Comparison of ENCODE assay signal across 15 cellular contexts in the genomic region with DNA sequence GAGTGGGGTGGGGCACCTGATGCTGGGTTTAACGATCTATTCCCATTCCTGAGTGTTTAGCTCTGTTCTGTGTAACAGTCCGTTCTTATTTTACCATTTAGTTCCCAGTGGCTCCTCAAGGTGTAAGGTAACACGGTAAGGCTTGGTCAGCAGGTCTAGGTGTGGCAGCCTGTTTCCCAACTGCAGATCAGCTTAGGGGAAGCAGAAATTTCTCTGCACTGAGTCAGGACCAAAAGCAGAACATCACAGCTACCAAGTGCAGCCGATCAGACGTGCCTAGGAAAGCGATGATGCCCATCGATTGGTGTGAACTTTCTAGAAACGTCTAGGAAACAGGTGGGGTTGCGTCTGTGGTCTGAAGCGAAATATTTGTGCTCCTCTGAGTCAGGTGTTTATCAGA.
"Had no signal": no experiment of that assay in that cellular context is flagged by ENCODE, and none has a peak within 500 bp of the region (broad histone marks: within the 10 kb centered on the region; RNA-seq: fewer than 3 reads in every experiment).

No MANE protein-coding gene starts in this region.

- H3K27ac ChIP-seq: ascending aorta, ovary, sigmoid colon, thoracic aorta had no signal

- H3K36me3 ChIP-seq: ascending aorta, ovary, sigmoid colon, thoracic aorta had no signal

- H3K27me3 ChIP-seq: ascending aorta, ovary, sigmoid colon had no signal

- H3K9me3 ChIP-seq: ascending aorta, ovary, sigmoid colon, thoracic aorta had no signal

- ATAC-seq: activated T-helper 17 cell treated with anti-CD3 and anti-CD28 coated beads, Interleukin-2, amount 50 U/mL, for 72 hours; naive thymus-derived CD4-positive, alpha-beta T cell; stimulated activated naive CD8-positive, alpha-beta T cell treated with anti-CD3 and anti-CD28 coated beads, Interleukin-15, amount 100 ng/mL, for 72 hours had no signal

- H3K4me1 Mint-ChIP-seq: activated naive CD4-positive, alpha-beta T cell treated with anti-CD3 and anti-CD28 coated beads, Interleukin-2, amount 10 ng/mL, durations not matched to agents 7 days and 5 days; activated T-helper 17 cell treated with anti-CD3 and anti-CD28 coated beads, Interleukin-2, amount 50 U/mL, for 72 hours; immature natural killer cell; naive thymus-derived CD4-positive, alpha-beta T cell; stimulated activated naive CD8-positive, alpha-beta T cell treated with anti-CD3 and anti-CD28 coated beads, Interleukin-15, amount 100 ng/mL, for 72 hours had no signal

- DNase-seq: activated CD4-positive, alpha-beta T cell treated with anti-CD3 and anti-CD28 coated beads for 1 hour; activated CD4-positive, alpha-beta T cell treated with anti-CD3 and anti-CD28 coated beads, Interleukin-2, amount 50 U/mL, for 4 hours; activated naive CD4-positive, alpha-beta T cell treated with anti-CD3 and anti-CD28 coated beads, Interleukin-2, amount 10 ng/mL, durations not matched to agents 7 days and 5 days; glutamatergic neuron; immature natural killer cell; naive thymus-derived CD4-positive, alpha-beta T cell; ovary; sigmoid colon; stimulated activated CD4-positive, alpha-beta T cell treated with anti-CD3 and anti-CD28 coated beads, Interleukin-1b, Interleukin-23, amount 100 ng/mL, for 48 hours; stimulated activated naive CD8-positive, alpha-beta T cell treated with anti-CD3 and anti-CD28 coated beads, Interleukin-15, amount 100 ng/mL, for 72 hours had no signal

- H3K4me1 ChIP-seq: ascending aorta had no signal

- H3K27ac Mint-ChIP-seq: activated naive CD4-positive, alpha-beta T cell treated with anti-CD3 and anti-CD28 coated beads, Interleukin-2, amount 10 ng/mL, durations not matched to agents 7 days and 5 days; activated T-helper 17 cell treated with anti-CD3 and anti-CD28 coated beads, Interleukin-2, amount 50 U/mL, for 72 hours; immature natural killer cell; naive thymus-derived CD4-positive, alpha-beta T cell; stimulated activated naive CD8-positive, alpha-beta T cell treated with anti-CD3 and anti-CD28 coated beads, Interleukin-15, amount 100 ng/mL, for 72 hours had no signal

- H3K4me3 Mint-ChIP-seq: activated naive CD4-positive, alpha-beta T cell treated with anti-CD3 and anti-CD28 coated beads, Interleukin-2, amount 10 ng/mL, durations not matched to agents 7 days and 5 days; activated T-helper 17 cell treated with anti-CD3 and anti-CD28 coated beads, Interleukin-2, amount 50 U/mL, for 72 hours; immature natural killer cell; naive thymus-derived CD4-positive, alpha-beta T cell; stimulated activated naive CD8-positive, alpha-beta T cell treated with anti-CD3 and anti-CD28 coated beads, Interleukin-15, amount 100 ng/mL, for 72 hours had no signal

- H3K4me3 ChIP-seq: ascending aorta, ovary, sigmoid colon, thoracic aorta had no signal

- H3K27me3 Mint-ChIP-seq: activated naive CD4-positive, alpha-beta T cell treated with anti-CD3 and anti-CD28 coated beads, Interleukin-2, amount 10 ng/mL, durations not matched to agents 7 days and 5 days had no signal

- H3K9me3 Mint-ChIP-seq: activated naive CD4-positive, alpha-beta T cell treated with anti-CD3 and anti-CD28 coated beads, Interleukin-2, amount 10 ng/mL, durations not matched to agents 7 days and 5 days; activated T-helper 17 cell treated with anti-CD3 and anti-CD28 coated beads, Interleukin-2, amount 50 U/mL, for 72 hours; immature natural killer cell; stimulated activated naive CD8-positive, alpha-beta T cell treated with anti-CD3 and anti-CD28 coated beads, Interleukin-15, amount 100 ng/mL, for 72 hours had no signal

- FAIRE-seq: colon, urothelium cell line had no signal

- H3K36me3 Mint-ChIP-seq: activated naive CD4-positive, alpha-beta T cell treated with anti-CD3 and anti-CD28 coated beads, Interleukin-2, amount 10 ng/mL, durations not matched to agents 7 days and 5 days; immature natural killer cell; naive thymus-derived CD4-positive, alpha-beta T cell had no signal
